8 cellular contexts compared by ENCODE assay signal in genomic region chr1:147242449-147243227, GRCh38. TPM values are rescaled to one million over a fixed set of nuclear protein-coding genes. Genes with fewer than 3 reads are reported as not detected.
DNase-seq lines count a peak whose midpoint lies in the region; ATAC-seq and TF ChIP-seq lines count a peak whose summit lies in the region.

TSS of gene CHD1L (plus strand) at chr1:147242684. CDS start at chr1:147242704, 20 bp downstream.

- ATAC-seq in GM19328 (IDR thresholded peaks at IDR 0.05; ENCODE audit: unreplicated experiment) (peak; percentile 82), HG03520 (IDR thresholded peaks at IDR 0.05; ENCODE audit: unreplicated experiment) (peak; percentile 83), left lung (peak; percentile 96)

- H3K27me3 ChIP-seq in left lung: no peaks in the 10 kb centered on the region

- intact Hi-C loops in left lung (cut with DNase I): loop anchor here in 1 of 2 donors (5.0 kb wide), 1 partner anchor 70 kb away; the partner anchor contains the start of gene PRKAB2

- H3K4me3 ChIP-seq in left lung: peak within 1 kb of the TSS; percentile 85 to 94

- H3K4me3 Mint-ChIP-seq in activated CD4-positive, alpha-beta T cell treated with anti-CD3 and anti-CD28 coated beads, Interleukin-2, amount 10 ng/mL, durations not matched to agents 7 days and 5 days: peak within 1 kb of the TSS; percentile 95

- DNase-seq in C1 segment of cervical spinal cord (lab: John Stamatoyannopoulos, UW) (peak; percentile 50 to 96 (median 90)), NCI-H526 treated with DMSO at 0.1 percent for 48 hours (lab: John Stamatoyannopoulos, UW) (peak; percentile 99), dedifferentiated amniotic fluid mesenchymal stem cell (ENCODE audit: extremely low spot score) (peak; percentile 95), left lung (peak; percentile 96 to 99)
- DNase-seq in activated CD4-positive, alpha-beta T cell treated with anti-CD3 and anti-CD28 coated beads, Interleukin-2, amount 10 ng/mL, durations not matched to agents 7 days and 5 days: peak; percentile 93
- peak; percentile 93 for DNase-seq in stimulated activated CD4-positive, alpha-beta T cell treated with anti-CD3 and anti-CD28 coated beads, Interleukin-2, amount 100 ng/mL, for 48 hours

- peak within 1 kb of the TSS; percentile 90 to 93 for H3K27ac ChIP-seq in left lung

- CTCF ChIA-PET in activated CD4-positive, alpha-beta T cell treated with anti-CD3 and anti-CD28 coated beads, Interleukin-2, amount 10 ng/mL, durations not matched to agents 7 days and 5 days (lab: Charles Lee): interaction anchor here (0.6 to 2.9 kb wide), 27 partner anchors 11 to 650 kb away, joined by 3 to 28 read pairs (median 6); partner anchors contain the start of genes FMO5 and PRKAB2

- H3K9me3 ChIP-seq in left lung: no peaks in the 10 kb centered on the region

- peaks cover 44% of the 10 kb centered on the region for H3K4me1 Mint-ChIP-seq in activated CD4-positive, alpha-beta T cell treated with anti-CD3 and anti-CD28 coated beads, Interleukin-2, amount 10 ng/mL, durations not matched to agents 7 days and 5 days

- no peaks in the 10 kb centered on the region for H3K36me3 ChIP-seq in left lung

- H3K27me3 Mint-ChIP-seq in activated CD4-positive, alpha-beta T cell treated with anti-CD3 and anti-CD28 coated beads, Interleukin-2, amount 10 ng/mL, durations not matched to agents 7 days and 5 days: peaks cover 5% of the 10 kb centered on the region

- H3K9me3 Mint-ChIP-seq in activated CD4-positive, alpha-beta T cell treated with anti-CD3 and anti-CD28 coated beads, Interleukin-2, amount 10 ng/mL, durations not matched to agents 7 days and 5 days: no peaks in the 10 kb centered on the region

- peaks cover 15% of the 10 kb centered on the region for H3K36me3 Mint-ChIP-seq in activated CD4-positive, alpha-beta T cell treated with anti-CD3 and anti-CD28 coated beads, Interleukin-2, amount 10 ng/mL, durations not matched to agents 7 days and 5 days (ENCODE audit: low read depth)

- H3K27ac Mint-ChIP-seq in activated CD4-positive, alpha-beta T cell treated with anti-CD3 and anti-CD28 coated beads, Interleukin-2, amount 10 ng/mL, durations not matched to agents 7 days and 5 days: peak within 1 kb of the TSS; percentile 85

- H3K4me1 ChIP-seq in left lung: peaks cover 8 to 54% of the 10 kb centered on the region in 2 donors

- peak; percentile 68 to 89 for TF ChIP-seq CTCF in left lung (IDR thresholded peaks at IDR 0.05)

- POLR2A ChIA-PET in activated CD4-positive, alpha-beta T cell treated with anti-CD3 and anti-CD28 coated beads, Interleukin-2, amount 10 ng/mL, durations not matched to agents 7 days and 5 days (lab: Charles Lee): interaction anchor here (0.6 to 1.0 kb wide), 3 partner anchors 29 to 158 kb away, joined by 3 to 5 read pairs (median 5); no protein-coding TSS in a partner anchor

RNA-seq across cellular contexts. Expression of gene CHD1L, which starts in this region (rescaled TPM):
- total RNA-seq in activated CD4-positive, alpha-beta T cell treated with anti-CD3 and anti-CD28 coated beads, Interleukin-2, amount 10 ng/mL, durations not matched to agents 7 days and 5 days: 10 to 100 TPM; 50.0 to 55.9 TPM
- total RNA-seq in left lung: 10 to 100 TPM; 36.2 to 40.3 TPM

Comparison
In these comparisons a context has a peak if more than half of its experiments do, and no peak if none do; other contexts are left out.
1. Peak in every context shown above with its lines: DNase-seq, ATAC-seq, H3K4me3 ChIP-seq and H3K27ac ChIP-seq.